Comparison of ENCODE assay signal across 30 cellular contexts in the genomic region with DNA sequence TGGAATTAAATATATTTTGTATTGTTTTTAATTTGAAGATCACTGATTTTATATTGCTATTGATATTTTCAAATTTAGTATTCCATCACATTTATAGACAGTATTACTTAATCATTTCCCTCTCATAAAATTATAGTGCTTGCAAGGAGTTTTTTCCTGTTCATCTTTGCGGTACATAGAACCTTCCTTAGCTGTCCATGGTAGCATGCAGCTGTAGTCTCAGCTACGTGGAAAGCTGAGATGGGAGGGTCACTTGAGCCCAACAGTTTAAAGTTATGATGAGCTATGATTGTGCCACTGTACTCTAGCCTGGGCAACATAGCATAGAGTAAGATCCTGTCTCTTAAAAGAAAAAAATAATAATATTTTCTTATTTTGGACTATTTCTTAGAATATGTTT.
"Had no signal": no experiment of that assay in that cellular context is flagged by ENCODE, and none has a peak within 500 bp of the region (broad histone marks: within the 10 kb centered on the region; RNA-seq: fewer than 3 reads in every experiment).

No MANE protein-coding gene starts in this region.

- H2AFZ ChIP-seq: hepatocyte had no signal

- DNase-seq: activated CD4-positive, alpha-beta T cell treated with anti-CD3 and anti-CD28 coated beads for 4 hours; activated CD4-positive, alpha-beta T cell treated with anti-CD3 and anti-CD28 coated beads, Interleukin-2, amount 50 U/mL, for 4 hours; activated CD8-positive, alpha-beta memory T cell treated with anti-CD3 and anti-CD28 coated beads for 24 hours; activated effector memory CD4-positive, alpha-beta T cell treated with Interleukin-2 at 50 U/mL for 16 hours; activated naive CD4-positive, alpha-beta T cell treated with anti-CD3 and anti-CD28 coated beads for 36 hours; activated naive CD8-positive, alpha-beta T cell treated with anti-CD3 and anti-CD28 coated beads, Interleukin-2, amount 10 ng/mL, durations not matched to agents 7 days and 5 days; cerebellar nuclear complex; colonic mucosa; effector CD8-positive, alpha-beta T cell; islet precursor cell; left ventricle myocardium inferior; mesendoderm; retina; small intestine; stimulated activated CD4-positive, alpha-beta T cell treated with anti-CD3 and anti-CD28 coated beads, Interleukin-4, amount 100 ng/mL, for 24 hours; stimulated activated naive CD8-positive, alpha-beta T cell treated with anti-CD3 and anti-CD28 coated beads, Interleukin-15, amount 100 ng/mL, for 72 hours; substantia nigra; tibial artery; upper lobe of right lung had no signal

- H3K27ac Mint-ChIP-seq: progenitor cell of endocrine pancreas had no signal

- ATAC-seq: stimulated activated effector memory CD8-positive, alpha-beta T cell treated with anti-CD3 and anti-CD28 coated beads, Interleukin-12 subunit alpha, Interleukin-12 subunit beta, amount 100 ng/mL, for 72 hours; stimulated activated naive CD8-positive, alpha-beta T cell treated with anti-CD3 and anti-CD28 coated beads, Interleukin-15, amount 100 ng/mL, for 72 hours; upper lobe of right lung had no signal

- H3K27me3 ChIP-seq: ascending aorta, cardiac muscle cell, colonic mucosa, hepatocyte, sigmoid colon, tibial artery, upper lobe of right lung had no signal

- H3K27me3 Mint-ChIP-seq: activated naive CD8-positive, alpha-beta T cell treated with anti-CD3 and anti-CD28 coated beads, Interleukin-2, amount 10 ng/mL, durations not matched to agents 7 days and 5 days; progenitor cell of endocrine pancreas; stimulated activated naive CD8-positive, alpha-beta T cell treated with anti-CD3 and anti-CD28 coated beads, Interleukin-15, amount 100 ng/mL, for 72 hours had no signal

- H3K27ac ChIP-seq: ascending aorta, cardiac muscle cell, colonic mucosa, epithelial cell of prostate, hepatocyte, left ventricle myocardium inferior, tibial artery, upper lobe of right lung, VCaP had no signal

- H3K4me3 ChIP-seq: ascending aorta, cardiac muscle cell, colonic mucosa, hepatocyte, left ventricle myocardium inferior, lung, sigmoid colon, tibial artery, upper lobe of right lung had no signal

- H3K79me2 ChIP-seq: hepatocyte had no signal

- H3K9me3 ChIP-seq: ascending aorta, colonic mucosa, left ventricle myocardium inferior, sigmoid colon, tibial artery, upper lobe of right lung had no signal

- H3K4me1 ChIP-seq: colonic mucosa, left ventricle myocardium inferior had no signal

- H3K4me2 ChIP-seq: hepatocyte had no signal

- H3K36me3 ChIP-seq: ascending aorta, cardiac muscle cell, colonic mucosa, upper lobe of right lung had no signal

- H3K9me3 Mint-ChIP-seq: activated naive CD8-positive, alpha-beta T cell treated with anti-CD3 and anti-CD28 coated beads, Interleukin-2, amount 10 ng/mL, durations not matched to agents 7 days and 5 days; brain; nephron; stimulated activated effector memory CD8-positive, alpha-beta T cell treated with anti-CD3 and anti-CD28 coated beads, Interleukin-12 subunit alpha, Interleukin-12 subunit beta, amount 100 ng/mL, for 72 hours; stimulated activated naive CD8-positive, alpha-beta T cell treated with anti-CD3 and anti-CD28 coated beads, Interleukin-15, amount 100 ng/mL, for 72 hours had no signal
